Comparison of ENCODE assay signal across 19 cellular contexts in genomic region chr9:79189511-79189924, GRCh38.
DNase-seq lines count a peak whose midpoint lies in the region; ATAC-seq and TF ChIP-seq lines count a peak whose summit lies in the region.
"Had no signal": no experiment of that assay in that cellular context is flagged by ENCODE, and none has a peak within 500 bp of the region (broad histone marks: within the 10 kb centered on the region; RNA-seq: fewer than 3 reads in every experiment).

No MANE protein-coding gene starts in this region.

- DNase-seq in Caki2 (ENCODE audit: low read depth) (peak; percentile 83), IMR-90 (peak; percentile 96), cardiac fibroblast (ENCODE audit: low read depth in 2 of 2) (peak; percentile 53 to 76), omental fat pad (ENCODE audit: low spot score) (no peak), NCI-H2227 (lab: John Stamatoyannopoulos, UW; ENCODE audit: unreplicated experiment) (no peak), DMS79 treated with DMSO at 0.1 percent for 48 hours (lab: John Stamatoyannopoulos, UW) (no peak), WTC11 (ENCODE audit: low spot score) (no peak), DMS79 (lab: John Stamatoyannopoulos, UW) (no peak)
- DNase-seq: activated naive CD4-positive, alpha-beta T cell treated with anti-CD3 and anti-CD28 coated beads for 36 hours; Karpas-422; left colon; NCI-H1436; NCI-H345; occipital lobe; Right ventricle myocardium superior; sigmoid colon; stimulated activated CD4-positive, alpha-beta T cell treated with anti-CD3 and anti-CD28 coated beads, Interleukin-4, amount 100 ng/mL, for 24 hours; stimulated activated CD8-positive, alpha-beta memory T cell treated with anti-CD3 and anti-CD28 coated beads, Interleukin-4, amount 100 ng/mL, for 48 hours had no signal

- no peak overlapping the region for H2AK5ac ChIP-seq in IMR-90 (ENCODE audit: low read depth, low read length)

- peak overlapping the region; percentile 98; the same call in 1 of the 2 replicates for H2BK20ac ChIP-seq in IMR-90 (ENCODE audit: low read depth, low read length)

- dilution Hi-C loops in IMR-90 (cut with HindIII; ENCODE audit: low sequenced_read_pairs, unreplicated experiment): no loop called here

- no peak overlapping the region for H3K27ac ChIP-seq in IMR-90 (ENCODE audit: insufficient read depth, low read length)
- H3K27ac ChIP-seq: BLaER1, sigmoid colon had no signal

- CTCF ChIA-PET in IMR-90 (lab: Yijun Ruan, JAX) (interaction anchor here (0.6 to 1.2 kb wide), 2 partner anchors 24 to 588 kb away, joined by 3 read pairs; no protein-coding TSS in a partner anchor), WTC11 (lab: Charles Lee) (interaction anchor here (1.3 kb wide), 1 partner anchor 55 kb away, joined by 4 read pairs; no protein-coding TSS in a partner anchor)

- no peak overlapping the region for H2BK120ac ChIP-seq in IMR-90 (ENCODE audit: low read depth, low read length)

- peak overlapping the region; percentile 14 for H3K4me2 ChIP-seq in IMR-90 (ENCODE audit: low read depth, low read length)
- H3K4me2 ChIP-seq: BLaER1 had no signal

- in situ Hi-C loops in Caki2 (cut with HindIII; ENCODE audit: low pct_unique_long_range_greater_than_20kb, low sequenced_read_pairs): no loop called here
- in situ Hi-C loops in IMR-90 (cut with MboI; ENCODE audit: low sequenced_read_pairs): no loop called here

- H3K4me3 Mint-ChIP-seq in WTC11: no peak overlapping the region
- H3K4me3 Mint-ChIP-seq: activated naive CD4-positive, alpha-beta T cell treated with anti-CD3 and anti-CD28 coated beads for 36 hours had no signal

- no CpG with 5 or more reads among the region's 3 CpGs for whole genome bisulfite sequencing in IMR-90 (ENCODE audit: extremely low coverage in 2 of 2, insufficient read length in 1 of 2), 2 experiments

- H3K9me1 ChIP-seq in IMR-90 (ENCODE audit: insufficient read depth, low read length): peaks cover 11% of the 10 kb centered on the region; the same call in 1 of the 2 replicates

- H2BK5ac ChIP-seq in IMR-90 (ENCODE audit: low read depth, low read length, poor library complexity, severe bottlenecking): peak overlapping the region; percentile 92

- no peaks in the 10 kb centered on the region for H3K4me1 Mint-ChIP-seq in WTC11

- H3K9me3 ChIP-seq in IMR-90 (ENCODE audit: control insufficient read depth, insufficient read depth, low read length): no peaks in the 10 kb centered on the region
- H3K9me3 ChIP-seq: BLaER1, sigmoid colon had no signal

- no peaks in the 10 kb centered on the region for H3K79me1 ChIP-seq in IMR-90 (ENCODE audit: low read depth in 1 of 2, low read length in 2 of 2)

- no peak overlapping the region for H2BK15ac ChIP-seq in IMR-90 (ENCODE audit: low read depth, low read length)

- no peaks in the 10 kb centered on the region for H4K20me1 ChIP-seq in IMR-90 (ENCODE audit: insufficient read depth, low read length)
- H4K20me1 ChIP-seq: BLaER1 had no signal

- H3K27me3 ChIP-seq in IMR-90 (ENCODE audit: control insufficient read depth, insufficient read depth, low read length): no peaks in the 10 kb centered on the region
- H3K27me3 ChIP-seq: BLaER1, sigmoid colon had no signal

- TF ChIP-seq RAD21 in IMR-90 (IDR thresholded peaks at IDR 0.05; ENCODE audit: low read length): no peak; the same call in none of the 2 replicates

- peak; percentile 79 for ATAC-seq in IMR-90 (ENCODE audit: low read depth)
- ATAC-seq in omental fat pad (ENCODE audit: low FRiP score): peak; percentile 80
- ATAC-seq in WTC11: no peak
- ATAC-seq: left colon had no signal

- H3K14ac ChIP-seq in IMR-90 (replicated peaks; ENCODE audit: low read depth, low read length): no peak overlapping the region

- no peak overlapping the region for H4K91ac ChIP-seq in IMR-90 (ENCODE audit: insufficient read depth, low read depth, low read length)

- no peak overlapping the region for H2AK9ac ChIP-seq in IMR-90 (replicated peaks; ENCODE audit: low read depth, low read length, poor library complexity)

- H3K18ac ChIP-seq in IMR-90 (ENCODE audit: low read depth, low read length): no peak overlapping the region

- TF ChIP-seq CTCF in IMR-90 (conservative IDR thresholded peaks at IDR 0.05; ENCODE audit: low read depth, low read length) (no peak), cardiac fibroblast (IDR thresholded peaks at IDR 0.05; ENCODE audit: low read depth, low read length) (no peak), omental fat pad (IDR thresholded peaks at IDR 0.05) (no peak), WTC11 (IDR thresholded peaks at IDR 0.05) (no peak)

- peak overlapping the region; percentile 88; the same call in 1 of the 2 replicates for H3K4ac ChIP-seq in IMR-90 (ENCODE audit: low read depth, low read length)

- H3K23ac ChIP-seq in IMR-90 (ENCODE audit: low read depth, low read length): no peak overlapping the region

- POLR2A ChIA-PET in IMR-90 (lab: Charles Lee; ENCODE audit: unreplicated experiment): no interaction called here
- POLR2A ChIA-PET in WTC11 (lab: Charles Lee): no interaction called here

- intact Hi-C loops in IMR-90 (cut with micrococcal nuclease): no loop called here

- no peaks in the 10 kb centered on the region for H3K36me3 ChIP-seq in IMR-90 (ENCODE audit: control insufficient read depth, insufficient read depth, low read length)
- H3K36me3 ChIP-seq: BLaER1, sigmoid colon had no signal

- no peak overlapping the region for H4K5ac ChIP-seq in IMR-90 (ENCODE audit: low read depth, low read length)

- no peak overlapping the region for H2AFZ ChIP-seq in IMR-90 (replicated peaks; ENCODE audit: low read length, poor library complexity)

- H3K9ac ChIP-seq in IMR-90 (ENCODE audit: low read depth, low read length): no peak overlapping the region
- H3K9ac ChIP-seq: BLaER1 had no signal

- no peaks in the 10 kb centered on the region for H3K27me3 Mint-ChIP-seq in WTC11 (ENCODE audit: low read depth)

- 0 out of 2 replicates have a peak overlapping the region, but pooled peaks have one; percentile 20 for H3K56ac ChIP-seq in IMR-90 (ENCODE audit: extremely low read depth, insufficient read depth, low read length)

- no peak overlapping the region for H3K27ac Mint-ChIP-seq in WTC11
- H3K27ac Mint-ChIP-seq: activated naive CD4-positive, alpha-beta T cell treated with anti-CD3 and anti-CD28 coated beads for 36 hours had no signal

- H3K4me3 ChIP-seq in IMR-90 (ENCODE audit: insufficient read depth, low read depth, low read length) (no peak overlapping the region), cardiac fibroblast (replicated peaks in 1 of 2; ENCODE audit: low read depth in 2 of 2, low read length in 2 of 2) (no peak overlapping the region)
- H3K4me3 ChIP-seq: BLaER1, sigmoid colon had no signal

- no peak for TF ChIP-seq POLR2A in IMR-90 (IDR thresholded peaks at IDR 0.05; ENCODE audit: low read depth, low read length)

- peaks cover 18% of the 10 kb centered on the region for H3K4me1 ChIP-seq in IMR-90 (ENCODE audit: control insufficient read depth, insufficient read depth, low read length)
- H3K4me1 ChIP-seq: BLaER1, sigmoid colon had no signal

- peaks cover 10% of the 10 kb centered on the region for H3K9me3 Mint-ChIP-seq in WTC11
- H3K9me3 Mint-ChIP-seq: activated naive CD4-positive, alpha-beta T cell treated with anti-CD3 and anti-CD28 coated beads for 36 hours had no signal

- H4K8ac ChIP-seq in IMR-90 (ENCODE audit: low read depth in 2 of 2, low read length in 2 of 2): no peak overlapping the region

- H3K36me3 Mint-ChIP-seq in WTC11: peaks cover 8% of the 10 kb centered on the region; the same call in 1 of the 2 replicates

- no TSS peak for BruUV-seq in IMR-90 (replicated peaks; lab: Mats Ljungman, UMichigan)

TF ChIP-seq in IMR-90, 13 proteins besides CTCF, POLR2A, EP300 and RAD21 (continues in another document):
- TF ChIP-seq RFX5 (IDR thresholded peaks at IDR 0.05; ENCODE audit: low read depth, low read length): no peak
- peak; percentile 49 for TF ChIP-seq BHLHE40 (IDR thresholded peaks at IDR 0.05; ENCODE audit: low read depth, low read length)
- no peak; the same call in 1 of the 2 replicates for TF ChIP-seq MAFK (IDR thresholded peaks at IDR 0.05; ENCODE audit: low read depth, low read length)
- TF ChIP-seq NFE2L2 (IDR thresholded peaks at IDR 0.05; ENCODE audit: low read depth, low read length): peak; percentile 69
- TF ChIP-seq ELK1 (IDR thresholded peaks at IDR 0.05; ENCODE audit: borderline replicate concordance, low read depth, low read length): no peak
- TF ChIP-seq RCOR1 (IDR thresholded peaks at IDR 0.05; ENCODE audit: insufficient replicate concordance, low read length): peak; percentile 73

TF ChIP-seq in WTC11, 78 proteins besides CTCF, POLR2A, EP300 and RAD21:
- no peak for TF ChIP-seq ZNF232 (CRISPR knock-in tag; IDR thresholded peaks at IDR 0.05)

Comparison
In these comparisons a context has a peak if more than half of its experiments do, and no peak if none do; other contexts are left out.
1. DNase-seq: peak in Caki2 (single experiment), IMR-90 (single experiment) and cardiac fibroblast (2 of 2); none in omental fat pad (single experiment), NCI-H2227 (single experiment), DMS79 treated with DMSO at 0.1 percent for 48 hours (single experiment), WTC11 (single experiment) and DMS79 (single experiment).